Comparison of ENCODE assay signal across 8 cellular contexts in the genomic region with DNA sequence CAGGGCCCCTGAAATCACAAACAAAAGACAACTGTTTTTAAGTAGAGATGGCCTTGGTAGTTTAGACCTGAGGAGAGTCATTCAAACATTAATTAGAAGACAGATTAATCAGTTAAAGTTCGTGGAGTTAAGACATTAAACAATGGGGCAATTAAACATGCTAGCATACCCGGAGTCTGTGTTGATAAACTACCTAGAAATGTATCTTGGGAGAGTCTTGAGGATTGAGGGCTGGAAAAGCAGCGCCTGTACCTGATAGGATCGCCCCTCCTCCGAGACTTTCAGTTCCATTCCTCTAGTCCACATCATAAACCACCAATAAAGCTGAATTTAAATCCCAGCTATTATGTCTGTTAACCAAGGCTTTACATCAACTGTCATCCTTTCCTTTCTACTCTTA. TPM values are rescaled to one million over a fixed set of nuclear protein-coding genes. Genes with fewer than 3 reads are reported as not detected.
A peak's percentile ranks its signal among the peaks of the same experiment; 100 is the strongest.
DNase-seq lines count a peak whose midpoint lies in the region; ATAC-seq, FAIRE-seq and TF ChIP-seq lines count a peak whose summit lies in the region.

No MANE protein-coding gene starts in this region.

- H3K9ac ChIP-seq in iPS-15b (ENCODE audit: low read depth, low read length): peak overlapping the region; percentile 4

- H3K4me1 Mint-ChIP-seq in activated CD4-positive, alpha-beta memory T cell treated with anti-CD3 and anti-CD28 coated beads, Interleukin-2, amount 10 ng/mL, durations not matched to agents 7 days and 5 days: peaks cover 35% of the 10 kb centered on the region

- WGBS in small intestine, 3 donors: 12 to 48% (median 28%) methylated on average over 5 of the region's 5 CpGs

- H3K4me3 ChIP-seq in HFF-Myc (replicated peaks; ENCODE audit: low read depth, low read length) (peak overlapping the region; percentile 81), iPS-15b (ENCODE audit: low read depth, low read length) (peak overlapping the region; percentile 70), small intestine (ENCODE audit: low read depth in 1 of 2, low read length in 2 of 2) (peak overlapping the region in 1 of 2 donors; percentile 91)

- no peak for TF ChIP-seq CTCF in HFF-Myc (IDR thresholded peaks at IDR 0.05; ENCODE audit: low read depth, low read length, missing control alignments)

- ATAC-seq in GM21423 (IDR thresholded peaks at IDR 0.05; ENCODE audit: unreplicated experiment) (no peak), HG02884 (IDR thresholded peaks at IDR 0.05; ENCODE audit: unreplicated experiment) (no peak)

- DNase-seq in HFF-Myc (ENCODE audit: extremely low read depth, low read depth): no peak
- no peak for DNase-seq in activated CD4-positive, alpha-beta memory T cell treated with anti-CD3 and anti-CD28 coated beads, Interleukin-2, amount 10 ng/mL, durations not matched to agents 7 days and 5 days
- DNase-seq in small intestine: peak; percentile 18
- no peak for DNase-seq in central memory CD4-positive, alpha-beta T cell
- no peak for DNase-seq in NCI-H2196 (lab: John Stamatoyannopoulos, UW; ENCODE audit: unreplicated experiment)

- CTCF ChIA-PET in activated CD4-positive, alpha-beta memory T cell treated with anti-CD3 and anti-CD28 coated beads, Interleukin-2, amount 10 ng/mL, durations not matched to agents 7 days and 5 days (lab: Charles Lee): interaction anchor here (1.4 to 1.8 kb wide), 2 partner anchors 10 to 133 kb away, joined by 6 to 7 read pairs; no protein-coding TSS in a partner anchor

- POLR2A ChIA-PET in activated CD4-positive, alpha-beta memory T cell treated with anti-CD3 and anti-CD28 coated beads, Interleukin-2, amount 10 ng/mL, durations not matched to agents 7 days and 5 days (lab: Charles Lee): interaction anchor here (1.1 to 1.5 kb wide), 4 partner anchors 10 to 132 kb away, joined by 3 to 13 read pairs (median 5); no protein-coding TSS in a partner anchor

- H3K4me1 ChIP-seq in iPS-15b (ENCODE audit: control insufficient read depth, insufficient read depth, low read length): peaks cover 5% of the 10 kb centered on the region
- peaks cover 0 to 5% of the 10 kb centered on the region in 2 donors for H3K4me1 ChIP-seq in small intestine (ENCODE audit: control insufficient read depth in 2 of 2, insufficient read depth in 1 of 2, low read depth in 1 of 2, low read length in 1 of 2)

- H3K9me3 Mint-ChIP-seq in activated CD4-positive, alpha-beta memory T cell treated with anti-CD3 and anti-CD28 coated beads, Interleukin-2, amount 10 ng/mL, durations not matched to agents 7 days and 5 days: no peaks in the 10 kb centered on the region

- H3K27me3 ChIP-seq in iPS-15b (ENCODE audit: control insufficient read depth, insufficient read depth, low read length) (peaks cover 13% of the 10 kb centered on the region), small intestine (ENCODE audit: control insufficient read depth in 2 of 2, insufficient read depth in 2 of 2, low read length in 2 of 2) (no peaks in the 10 kb centered on the region)

- no peaks in the 10 kb centered on the region for H3K36me3 ChIP-seq in iPS-15b (ENCODE audit: control insufficient read depth, insufficient read depth, low read length)
- no peaks in the 10 kb centered on the region for H3K36me3 ChIP-seq in small intestine (ENCODE audit: control insufficient read depth in 2 of 2, insufficient read depth in 2 of 2, low read length in 2 of 2)

- peaks cover 11% of the 10 kb centered on the region for H3K27me3 Mint-ChIP-seq in activated CD4-positive, alpha-beta memory T cell treated with anti-CD3 and anti-CD28 coated beads, Interleukin-2, amount 10 ng/mL, durations not matched to agents 7 days and 5 days

- peaks cover 12% of the 10 kb centered on the region for H3K36me3 Mint-ChIP-seq in activated CD4-positive, alpha-beta memory T cell treated with anti-CD3 and anti-CD28 coated beads, Interleukin-2, amount 10 ng/mL, durations not matched to agents 7 days and 5 days (ENCODE audit: low read depth)

- H3K27ac Mint-ChIP-seq in activated CD4-positive, alpha-beta memory T cell treated with anti-CD3 and anti-CD28 coated beads, Interleukin-2, amount 10 ng/mL, durations not matched to agents 7 days and 5 days: no peak overlapping the region

- peak overlapping the region; percentile 82 for H3K4me3 Mint-ChIP-seq in activated CD4-positive, alpha-beta memory T cell treated with anti-CD3 and anti-CD28 coated beads, Interleukin-2, amount 10 ng/mL, durations not matched to agents 7 days and 5 days

- no peak for FAIRE-seq in small intestine (lab: Jason Lieb, UNC)

- H3K9me3 ChIP-seq in iPS-15b (ENCODE audit: control insufficient read depth, insufficient read depth, low read length) (no peaks in the 10 kb centered on the region), small intestine (ENCODE audit: control insufficient read depth, low read depth) (no peaks in the 10 kb centered on the region)

- H3K27ac ChIP-seq in small intestine (ENCODE audit: low read depth in 1 of 2, low read length in 1 of 2): peak overlapping the region in 1 of 2 donors; percentile 89

RNA-seq across cellular contexts. Expression of gene KRAS, which starts 1.0 kb away (rescaled TPM):
- 10 to 100 TPM; 38.5 to 40.5 TPM for total RNA-seq in activated CD4-positive, alpha-beta memory T cell treated with anti-CD3 and anti-CD28 coated beads, Interleukin-2, amount 10 ng/mL, durations not matched to agents 7 days and 5 days
- 10 to 100 TPM; 11.3 to 14.8 (median 14.5) TPM for polyA plus RNA-seq in small intestine

RNA-seq across cellular contexts. Expression of gene ETFRF1, which starts 56.7 kb away (rescaled TPM):
- total RNA-seq in activated CD4-positive, alpha-beta memory T cell treated with anti-CD3 and anti-CD28 coated beads, Interleukin-2, amount 10 ng/mL, durations not matched to agents 7 days and 5 days: 10 to 100 TPM; 10.9 to 11.3 TPM
- 10 to 100 TPM; 21.8 to 41.6 (median 32.2) TPM for polyA plus RNA-seq in small intestine

RNA-seq across cellular contexts. Expression of gene DNAI7, which starts 56.8 kb away (rescaled TPM):
- not detected for total RNA-seq in activated CD4-positive, alpha-beta memory T cell treated with anti-CD3 and anti-CD28 coated beads, Interleukin-2, amount 10 ng/mL, durations not matched to agents 7 days and 5 days
- polyA plus RNA-seq in small intestine: under 1 TPM in 1 of 3 donors, not detected in 2; 0.04 TPM
